Comparison of ENCODE assay signal across 14 cellular contexts in the genomic region with DNA sequence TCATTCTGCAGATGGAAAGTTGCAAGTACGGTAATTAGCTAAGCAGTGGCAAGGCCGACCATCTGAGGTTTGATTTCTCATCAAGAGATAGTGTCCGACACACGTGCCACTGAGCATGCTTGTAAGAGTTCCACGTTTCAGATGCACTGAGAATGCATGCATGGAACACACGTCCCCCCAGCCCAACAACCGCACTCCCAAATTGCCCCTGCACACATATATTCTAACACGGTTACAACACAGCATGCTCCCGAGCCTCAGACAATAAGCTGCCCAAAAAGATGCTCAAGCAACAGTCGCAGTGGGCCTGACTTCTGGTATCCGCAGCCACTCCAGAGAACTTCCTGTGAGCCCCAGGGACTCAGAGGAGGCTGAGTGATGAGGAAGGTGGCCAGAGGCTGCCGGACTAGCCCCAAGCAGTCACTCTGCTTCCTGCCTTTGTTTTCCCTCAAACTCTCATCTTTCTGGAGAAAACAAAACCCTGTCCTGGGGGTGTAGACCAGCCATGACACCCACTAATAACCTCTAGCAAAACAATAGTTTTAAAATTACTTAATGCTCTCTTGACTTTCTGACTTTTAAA.
DNase-seq lines count a peak whose midpoint lies in the region; ATAC-seq and TF ChIP-seq lines count a peak whose summit lies in the region.
"Had no signal": no experiment of that assay in that cellular context is flagged by ENCODE, and none has a peak within 500 bp of the region (broad histone marks: within the 10 kb centered on the region; RNA-seq: fewer than 3 reads in every experiment).

No MANE protein-coding gene starts in this region.

- ATAC-seq in GM19452 (IDR thresholded peaks at IDR 0.05; ENCODE audit: unreplicated experiment) (no peak), aorta (ENCODE audit: low FRiP score) (no peak)

- no peaks in the 10 kb centered on the region for H3K9me3 Mint-ChIP-seq in MCF 10A (ENCODE audit: unreplicated experiment)
- H3K9me3 Mint-ChIP-seq: activated CD4-positive, alpha-beta memory T cell treated with anti-CD3 and anti-CD28 coated beads, Interleukin-2, amount 10 ng/mL, durations not matched to agents 7 days and 5 days had no signal

- intact Hi-C loops in MCF 10A (cut with micrococcal nuclease): loop anchor here (2.0 kb wide), 1 partner anchor 59 kb away; no protein-coding TSS in a partner anchor
- intact Hi-C loops in breast epithelium (cut with DNase I; ENCODE audit: low total_unique reads): no loop called here
- intact Hi-C loops in testis (cut with DNase I; ENCODE audit: low total_unique reads): no loop called here
- intact Hi-C loops in aorta (cut with DNase I): loop anchor here in 1 of 2 donors (5.0 kb wide), 1 partner anchor 202 kb away; the partner anchor contains the start of gene TGIF1

- TF ChIP-seq POLR2A in breast epithelium (IDR thresholded peaks at IDR 0.05) (no peak), testis (IDR thresholded peaks at IDR 0.05) (no peak)

- H3K27me3 Mint-ChIP-seq in MCF 10A (ENCODE audit: insufficient read depth, unreplicated experiment): no peaks in the 10 kb centered on the region
- H3K27me3 Mint-ChIP-seq: activated CD4-positive, alpha-beta memory T cell treated with anti-CD3 and anti-CD28 coated beads, Interleukin-2, amount 10 ng/mL, durations not matched to agents 7 days and 5 days had no signal

- BruUV-seq in MCF 10A (replicated peaks; lab: Mats Ljungman, UMichigan): no TSS peak

- no peak for TF ChIP-seq CTCF in MCF 10A (IDR thresholded peaks at IDR 0.05; ENCODE audit: unreplicated experiment)
- no peak for TF ChIP-seq CTCF in breast epithelium (IDR thresholded peaks at IDR 0.05)
- no peak for TF ChIP-seq CTCF in testis (IDR thresholded peaks at IDR 0.05)

- POLR2A ChIA-PET in MCF 10A (lab: Yijun Ruan, JAX): interaction anchor here (0.6 to 6.1 kb wide), 14 partner anchors 8 to 669 kb away, joined by 3 to 171 read pairs (median 30); partner anchors contain the start of gene TGIF1

- no peak overlapping the region for H3K4me3 Mint-ChIP-seq in MCF 10A (ENCODE audit: unreplicated experiment)
- H3K4me3 Mint-ChIP-seq: activated CD4-positive, alpha-beta memory T cell treated with anti-CD3 and anti-CD28 coated beads, Interleukin-2, amount 10 ng/mL, durations not matched to agents 7 days and 5 days had no signal

- H3K9me3 ChIP-seq in breast epithelium (no peaks in the 10 kb centered on the region), testis (no peaks in the 10 kb centered on the region), aorta (ENCODE audit: control insufficient read depth, low read length) (no peaks in the 10 kb centered on the region)
- H3K9me3 ChIP-seq: ovary had no signal

- H3K36me3 Mint-ChIP-seq in MCF 10A (ENCODE audit: insufficient read depth, unreplicated experiment): no peaks in the 10 kb centered on the region

- peaks cover 40% of the 10 kb centered on the region for H3K4me1 Mint-ChIP-seq in MCF 10A (ENCODE audit: insufficient read depth, unreplicated experiment)

- H3K4me1 ChIP-seq in breast epithelium (peaks cover 0 to 3% of the 10 kb centered on the region in 2 donors), testis (peaks cover 21% of the 10 kb centered on the region), aorta (ENCODE audit: control insufficient read depth in 1 of 2, insufficient read depth in 2 of 2, low read length in 2 of 2) (no peaks in the 10 kb centered on the region)

- H3K27me3 ChIP-seq in breast epithelium (no peaks in the 10 kb centered on the region), testis (no peaks in the 10 kb centered on the region), aorta (ENCODE audit: control insufficient read depth in 1 of 2, insufficient read depth in 2 of 2, low read length in 1 of 2) (no peaks in the 10 kb centered on the region)
- H3K27me3 ChIP-seq: ovary had no signal

- H3K27ac ChIP-seq in breast epithelium (no peak overlapping the region), testis (no peak overlapping the region), aorta (ENCODE audit: low read depth in 1 of 2, low read length in 2 of 2) (no peak overlapping the region)

- WGBS in testis, 2 donors: 66 to 72% methylated on average over 10 to 12 of the region's 12 CpGs
- WGBS in aorta, 2 donors: 94 to 96% methylated on average over 12 of the region's 12 CpGs

- H3K27ac Mint-ChIP-seq in MCF 10A (ENCODE audit: low read depth, unreplicated experiment): peak overlapping the region; percentile 9
- H3K27ac Mint-ChIP-seq: activated CD4-positive, alpha-beta memory T cell treated with anti-CD3 and anti-CD28 coated beads, Interleukin-2, amount 10 ng/mL, durations not matched to agents 7 days and 5 days had no signal

- CTCF ChIA-PET in MCF 10A (lab: Yijun Ruan, JAX): interaction anchor here (0.5 to 3.0 kb wide), 9 partner anchors 8 to 372 kb away, joined by 3 to 43 read pairs (median 5); no protein-coding TSS in a partner anchor

- H3K36me3 ChIP-seq in breast epithelium (no peaks in the 10 kb centered on the region), testis (ENCODE audit: low read depth, missing control alignments) (no peaks in the 10 kb centered on the region), aorta (ENCODE audit: control insufficient read depth in 1 of 2, insufficient read depth in 2 of 2, low read length in 1 of 2) (no peaks in the 10 kb centered on the region)
- H3K36me3 ChIP-seq: ovary had no signal

- H3K4me3 ChIP-seq in breast epithelium (no peak overlapping the region), testis (no peak overlapping the region), aorta (ENCODE audit: low read length in 2 of 2) (no peak overlapping the region)
- H3K4me3 ChIP-seq: ovary had no signal

- DNase-seq in MCF 10A (ENCODE audit: unreplicated experiment) (no peak), breast epithelium (ENCODE audit: low spot score in 2 of 2) (no peak), SW480 (ENCODE audit: low spot score) (peak; percentile 77), dermis blood vessel endothelial cell (peak; percentile 28), testis (peak; percentile 34), aorta (no peak)
- DNase-seq in activated CD4-positive, CD25-positive, alpha-beta regulatory T cell (lab: John Stamatoyannopoulos, UW): no peak
- DNase-seq: activated CD4-positive, alpha-beta memory T cell treated with anti-CD3 and anti-CD28 coated beads, Interleukin-2, amount 10 ng/mL, durations not matched to agents 7 days and 5 days; activated naive CD4-positive, alpha-beta T cell; DMS 273 treated with DMSO at 0.1 percent for 48 hours; NCI-H2029; stimulated activated CD4-positive, alpha-beta T cell treated with anti-CD3 and anti-CD28 coated beads, Interleukin-15, amount 100 ng/mL, for 24 hours had no signal

Comparison
In these comparisons a context has a peak if more than half of its experiments do, and no peak if none do; other contexts are left out.
1. DNase-seq: peak in SW480 (single experiment), dermis blood vessel endothelial cell (single experiment) and testis (single experiment); none in MCF 10A (single experiment), breast epithelium (0 of 2), activated CD4-positive, CD25-positive, alpha-beta regulatory T cell (0 of 4) and aorta (0 of 2).